Comparison of ENCODE assay signal across 1 cellular context in genomic region chr5:116754556-116754955, GRCh38.
TF ChIP-seq lines count a peak whose summit lies in the region.

No MANE protein-coding gene starts in this region.

TF ChIP-seq in WTC11, 78 proteins besides CTCF, POLR2A, EP300 and RAD21 (continued from another document):
- TF ChIP-seq, protein P1, sequence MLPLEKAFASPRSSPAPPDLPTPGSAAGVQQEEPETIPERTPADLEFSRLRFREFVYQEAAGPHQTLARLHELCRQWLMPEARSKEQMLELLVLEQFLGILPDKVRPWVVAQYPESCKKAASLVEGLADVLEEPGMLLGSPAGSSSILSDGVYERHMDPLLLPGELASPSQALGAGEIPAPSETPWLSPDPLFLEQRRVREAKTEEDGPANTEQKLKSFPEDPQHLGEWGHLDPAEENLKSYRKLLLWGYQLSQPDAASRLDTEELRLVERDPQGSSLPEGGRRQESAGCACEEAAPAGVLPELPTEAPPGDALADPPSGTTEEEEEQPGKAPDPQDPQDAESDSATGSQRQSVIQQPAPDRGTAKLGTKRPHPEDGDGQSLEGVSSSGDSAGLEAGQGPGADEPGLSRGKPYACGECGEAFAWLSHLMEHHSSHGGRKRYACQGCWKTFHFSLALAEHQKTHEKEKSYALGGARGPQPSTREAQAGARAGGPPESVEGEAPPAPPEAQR (CRISPR knock-in tag; IDR thresholded peaks at IDR 0.05), result no peak
- no peak for TF ChIP-seq ATF1 (CRISPR knock-in tag; IDR thresholded peaks at IDR 0.05)
- no peak for TF ChIP-seq ZNF671 (CRISPR knock-in tag; IDR thresholded peaks at IDR 0.05)
- no peak for TF ChIP-seq AR (CRISPR knock-in tag; IDR thresholded peaks at IDR 0.05)
- no peak for TF ChIP-seq EMX1 (CRISPR knock-in tag; IDR thresholded peaks at IDR 0.05)
- no peak for TF ChIP-seq CDX4 (CRISPR knock-in tag; IDR thresholded peaks at IDR 0.05; ENCODE audit: borderline replicate concordance)
- TF ChIP-seq STAT6 (CRISPR knock-in tag; conservative IDR thresholded peaks at IDR 0.05; ENCODE audit: low read depth), result no peak
- TF ChIP-seq ZBTB21 (CRISPR knock-in tag; IDR thresholded peaks at IDR 0.05; ENCODE audit: borderline replicate concordance), result no peak
TF ChIP-seq in WTC11: peak in this region for 0.
